ENCODE assay signal across 21 cellular contexts in the genomic region with DNA sequence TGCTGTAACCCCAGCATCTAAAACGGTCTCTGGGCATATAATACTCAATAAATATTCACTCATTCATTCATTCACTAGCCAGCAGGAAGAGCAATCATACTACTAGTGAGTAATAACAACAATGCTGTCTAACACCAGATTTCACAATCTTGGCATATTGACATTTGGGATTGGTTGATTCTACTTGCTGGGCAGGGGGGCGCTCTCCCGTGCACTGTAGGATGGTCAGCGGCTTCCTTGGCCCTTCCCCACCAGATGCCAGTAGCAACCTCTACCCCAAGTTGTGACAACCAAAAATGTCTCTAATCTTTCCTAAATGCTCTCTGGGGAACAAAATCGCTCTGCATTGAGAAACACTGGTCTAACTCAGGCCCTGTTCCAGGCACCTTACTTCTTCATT. TPM values are rescaled to one million over a fixed set of nuclear protein-coding genes. Genes with fewer than 3 reads are reported as not detected.
"Had no signal": no experiment of that assay in that cellular context is flagged by ENCODE, and none has a peak within 500 bp of the region (broad histone marks: within the 10 kb centered on the region; RNA-seq: fewer than 3 reads in every experiment).

No MANE protein-coding gene starts in this region.

- H3K36me3 Mint-ChIP-seq: activated CD8-positive, alpha-beta memory T cell treated with anti-CD3 and anti-CD28 coated beads, Interleukin-2, amount 10 ng/mL, durations not matched to agents 7 days and 5 days; activated naive CD8-positive, alpha-beta T cell treated with anti-CD3 and anti-CD28 coated beads, Interleukin-2, amount 10 ng/mL, durations not matched to agents 7 days and 5 days; natural killer cell treated with Interleukin-12 subunit alpha and Interleukin-12 subunit beta and Interleukin-15 and Interleukin-18, amount 100 ng/mL, for 72 hours had no signal

- FAIRE-seq: frontal cortex, kidney had no signal

- H3K9me3 Mint-ChIP-seq: activated T-cell treated with anti-CD3 and anti-CD28 coated beads, Interleukin-2, amount 50 U/mL, for 4 hours; natural killer cell treated with Interleukin-12 subunit alpha and Interleukin-12 subunit beta and Interleukin-15 and Interleukin-18, amount 100 ng/mL, for 72 hours had no signal

- H3K4me1 Mint-ChIP-seq: activated CD8-positive, alpha-beta memory T cell treated with anti-CD3 and anti-CD28 coated beads, Interleukin-2, amount 10 ng/mL, durations not matched to agents 7 days and 5 days; activated naive CD8-positive, alpha-beta T cell treated with anti-CD3 and anti-CD28 coated beads, Interleukin-2, amount 10 ng/mL, durations not matched to agents 7 days and 5 days had no signal

- H3K4me3 Mint-ChIP-seq: activated CD8-positive, alpha-beta memory T cell treated with anti-CD3 and anti-CD28 coated beads, Interleukin-2, amount 10 ng/mL, durations not matched to agents 7 days and 5 days; activated naive CD8-positive, alpha-beta T cell treated with anti-CD3 and anti-CD28 coated beads, Interleukin-2, amount 10 ng/mL, durations not matched to agents 7 days and 5 days; activated T-cell treated with anti-CD3 and anti-CD28 coated beads, Interleukin-2, amount 50 U/mL, for 4 hours; natural killer cell treated with Interleukin-12 subunit alpha and Interleukin-12 subunit beta and Interleukin-15 and Interleukin-18, amount 100 ng/mL, for 72 hours had no signal

- H3K36me3 ChIP-seq: ascending aorta, cardiac muscle cell, heart right ventricle, left ventricle myocardium inferior, thyroid gland, uterus had no signal

- H3K27me3 ChIP-seq: ascending aorta, thyroid gland, uterus had no signal

- H3K4me3 ChIP-seq: ascending aorta, cardiac muscle cell, coronary artery, heart right ventricle, left ventricle myocardium inferior, psoas muscle, skin epidermis, thyroid gland, uterus had no signal

- ATAC-seq: activated CD8-positive, alpha-beta memory T cell treated with anti-CD3 and anti-CD28 coated beads, Interleukin-2, amount 10 ng/mL, durations not matched to agents 7 days and 5 days; activated T-cell treated with anti-CD3 and anti-CD28 coated beads, Interleukin-2, amount 50 U/mL, for 4 hours; heart right ventricle; natural killer cell treated with Interleukin-12 subunit alpha and Interleukin-12 subunit beta and Interleukin-15 and Interleukin-18, amount 100 ng/mL, for 72 hours; psoas muscle had no signal

- DNase-seq: activated CD4-positive, alpha-beta T cell treated with anti-CD3 and anti-CD28 coated beads for 1 hour; activated CD4-positive, alpha-beta T cell treated with anti-CD3 and anti-CD28 coated beads, Interleukin-2, amount 50 U/mL, for 48 hours; activated CD8-positive, alpha-beta memory T cell treated with anti-CD3 and anti-CD28 coated beads, Interleukin-2, amount 10 ng/mL, durations not matched to agents 7 days and 5 days; activated gamma-delta T cell; activated naive CD8-positive, alpha-beta T cell treated with anti-CD3 and anti-CD28 coated beads, Interleukin-2, amount 10 ng/mL, durations not matched to agents 7 days and 5 days; activated T-cell treated with anti-CD3 and anti-CD28 coated beads, Interleukin-2, amount 50 U/mL, for 4 hours; effector memory CD4-positive, alpha-beta T cell; heart right ventricle; kidney; left ventricle myocardium inferior; mesenchymal stem cell; nucleus accumbens; psoas muscle; thyroid gland; uterus had no signal

- H3K4me1 ChIP-seq: ascending aorta, heart right ventricle, psoas muscle, uterus had no signal

- H3K9me3 ChIP-seq: psoas muscle, thyroid gland, uterus had no signal

- H3K27ac Mint-ChIP-seq: activated CD8-positive, alpha-beta memory T cell treated with anti-CD3 and anti-CD28 coated beads, Interleukin-2, amount 10 ng/mL, durations not matched to agents 7 days and 5 days; activated naive CD8-positive, alpha-beta T cell treated with anti-CD3 and anti-CD28 coated beads, Interleukin-2, amount 10 ng/mL, durations not matched to agents 7 days and 5 days; natural killer cell treated with Interleukin-12 subunit alpha and Interleukin-12 subunit beta and Interleukin-15 and Interleukin-18, amount 100 ng/mL, for 72 hours had no signal

- H3K27ac ChIP-seq: ascending aorta, cardiac muscle cell, coronary artery, heart right ventricle, left ventricle myocardium inferior, psoas muscle, skin epidermis, thyroid gland, uterus had no signal

RNA-seq across cellular contexts. Expression of gene WFDC1, which starts 20.7 kb away (rescaled TPM):
- total RNA-seq: activated CD8-positive, alpha-beta memory T cell treated with anti-CD3 and anti-CD28 coated beads, Interleukin-2, amount 10 ng/mL, durations not matched to agents 7 days and 5 days; activated naive CD8-positive, alpha-beta T cell treated with anti-CD3 and anti-CD28 coated beads, Interleukin-2, amount 10 ng/mL, durations not matched to agents 7 days and 5 days; activated T-cell treated with anti-CD3 and anti-CD28 coated beads, Interleukin-2, amount 50 U/mL, for 4 hours; natural killer cell treated with Interleukin-12 subunit alpha and Interleukin-12 subunit beta and Interleukin-15 and Interleukin-18, amount 100 ng/mL, for 72 hours had no signal

RNA-seq across cellular contexts. Expression of gene ATP2C2, which starts 52.9 kb away (rescaled TPM):
- total RNA-seq: activated CD8-positive, alpha-beta memory T cell treated with anti-CD3 and anti-CD28 coated beads, Interleukin-2, amount 10 ng/mL, durations not matched to agents 7 days and 5 days; activated naive CD8-positive, alpha-beta T cell treated with anti-CD3 and anti-CD28 coated beads, Interleukin-2, amount 10 ng/mL, durations not matched to agents 7 days and 5 days; activated T-cell treated with anti-CD3 and anti-CD28 coated beads, Interleukin-2, amount 50 U/mL, for 4 hours; ascending aorta; cardiac muscle cell; heart right ventricle; left ventricle myocardium inferior; natural killer cell treated with Interleukin-12 subunit alpha and Interleukin-12 subunit beta and Interleukin-15 and Interleukin-18, amount 100 ng/mL, for 72 hours; psoas muscle had no signal
